8 cellular contexts compared by ENCODE assay signal in the genomic region with DNA sequence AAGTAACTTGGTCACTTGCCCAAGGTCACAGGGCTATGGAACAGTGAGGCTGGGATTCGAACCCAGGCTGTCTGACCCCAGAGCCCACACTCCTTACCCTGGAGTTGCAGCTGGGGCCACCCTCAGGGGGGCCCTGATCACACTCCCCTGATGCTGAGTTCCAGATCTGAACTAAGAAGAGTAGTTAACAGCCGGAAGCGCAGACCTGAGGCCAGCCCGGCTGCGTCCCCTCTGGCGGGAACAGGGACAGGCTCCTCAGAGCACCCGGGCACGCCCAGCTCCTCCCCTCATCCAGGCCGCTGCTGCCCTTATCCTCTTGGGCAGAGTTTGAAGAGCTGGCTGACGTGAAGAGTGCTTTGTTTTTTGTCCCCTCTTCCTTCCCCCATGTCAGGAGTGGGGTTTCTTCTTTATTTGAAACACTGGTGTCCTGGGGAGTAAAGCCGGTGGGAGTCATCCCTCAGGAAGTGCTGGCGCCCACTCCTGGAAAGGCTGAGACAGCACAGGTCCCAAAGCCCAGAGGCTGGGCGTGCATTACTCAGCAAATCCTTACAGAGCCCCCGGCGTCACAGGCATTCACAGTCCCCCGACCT. TPM values are rescaled to one million over a fixed set of nuclear protein-coding genes. Genes with fewer than 3 reads are reported as not detected.
DNase-seq lines count a peak whose midpoint lies in the region; ATAC-seq and TF ChIP-seq lines count a peak whose summit lies in the region.

No MANE protein-coding gene starts in this region.

- no peaks in the 10 kb centered on the region for H3K9me3 ChIP-seq in CD8-positive, alpha-beta memory T cell (ENCODE audit: low read length)
- H3K9me3 ChIP-seq in H9 (ENCODE audit: control insufficient read depth, low read depth, low read length) = no peaks in the 10 kb centered on the region

- H3K18ac ChIP-seq in H9 (ENCODE audit: insufficient read length, low read depth, low read length) = peak overlapping the region; percentile 78

- H2BK20ac ChIP-seq in H9 (ENCODE audit: low read depth, low read length, poor library complexity, severe bottlenecking) = no peak overlapping the region

- peaks cover 10 to 56% (median 21%) of the 10 kb centered on the region in 3 donors for H3K36me3 Mint-ChIP-seq in CD8-positive, alpha-beta memory T cell
- H3K36me3 Mint-ChIP-seq in H9 (ENCODE audit: insufficient read depth in 1 of 3, low read depth in 3 of 3) (peaks cover 14 to 28% (median 17%) of the 10 kb centered on the region in 3 experiments; a peak in 6 of 7 replicates), neural crest cell (ENCODE audit: low read depth) (peaks cover 7% of the 10 kb centered on the region)

- no peaks in the 10 kb centered on the region; the same call in 1 of the 2 replicates for H3K79me2 ChIP-seq in H9 (ENCODE audit: insufficient read depth, low read length)

- H3K27ac ChIP-seq in CD8-positive, alpha-beta memory T cell (ENCODE audit: low read depth, low read length) = peak overlapping the region; percentile 86
- peak overlapping the region; percentile 70 for H3K27ac ChIP-seq in H9 (ENCODE audit: insufficient read length, low read depth, low read length)

- TF ChIP-seq CTCF in H9 (conservative IDR thresholded peaks at IDR 0.05) = peak; percentile 73
- TF ChIP-seq CTCF in fibroblast of villous mesenchyme (IDR thresholded peaks at IDR 0.05; ENCODE audit: insufficient read depth, low read depth, low read length) = peak; percentile 61
- peak; percentile 67 for TF ChIP-seq CTCF in neural crest cell (conservative IDR thresholded peaks at IDR 0.05)

- H3K27ac Mint-ChIP-seq in CD8-positive, alpha-beta memory T cell = peak overlapping the region; percentile 94 to 100 (median 98)
- H3K27ac Mint-ChIP-seq in H9 (peak overlapping the region; percentile 98 to 99 (median 99)), neural crest cell (ENCODE audit: unreplicated experiment) (peak overlapping the region; percentile 92)

- peak overlapping the region; percentile 80 to 92 (median 85) for H3K4me3 Mint-ChIP-seq in CD8-positive, alpha-beta memory T cell
- peak overlapping the region; percentile 68 to 82 for H3K4me3 Mint-ChIP-seq in H9
- H3K4me3 Mint-ChIP-seq in neural crest cell = peak overlapping the region; percentile 75

- H3K4me3 ChIP-seq in CD8-positive, alpha-beta memory T cell (ENCODE audit: low read length) = peak overlapping the region; percentile 4
- peak overlapping the region; percentile 39 for H3K4me3 ChIP-seq in fibroblast of villous mesenchyme (ENCODE audit: low read depth, low read length)

- H2BK15ac ChIP-seq in H9 (ENCODE audit: low read depth, low read length) = no peak overlapping the region

- H2BK120ac ChIP-seq in H9 (ENCODE audit: low read depth, low read length, poor library complexity, severe bottlenecking) = no peak overlapping the region

- peak overlapping the region; percentile 85 for H4K5ac ChIP-seq in H9 (ENCODE audit: insufficient read length, low read depth, low read length)

- peak overlapping the region; percentile 39 for H3K14ac ChIP-seq in H9 (ENCODE audit: insufficient read depth, low read length)

- H3K4me2 ChIP-seq in H9 (ENCODE audit: insufficient read depth, insufficient read length, low read length) = peak overlapping the region; percentile 72

- H2AK5ac ChIP-seq in H9 (ENCODE audit: insufficient read length, low read length) = no peak overlapping the region

- H3K27me3 Mint-ChIP-seq in CD8-positive, alpha-beta memory T cell = no peaks in the 10 kb centered on the region
- H3K27me3 Mint-ChIP-seq in H9 (ENCODE audit: low read depth) (no peaks in the 10 kb centered on the region; the same call in 1 of the 2 replicates), neural crest cell (ENCODE audit: low read depth) (no peaks in the 10 kb centered on the region)

- H3K4me1 ChIP-seq in CD8-positive, alpha-beta memory T cell (ENCODE audit: insufficient read depth, low read length) = peaks cover 73% of the 10 kb centered on the region
- H3K4me1 ChIP-seq in H9 (ENCODE audit: insufficient read depth, low read length) = peaks cover 6% of the 10 kb centered on the region; the same call in 1 of the 2 replicates

- H3K4ac ChIP-seq in H9 (ENCODE audit: low read depth, low read length) = no peak overlapping the region

- H3K23me2 ChIP-seq in H9 (ENCODE audit: insufficient read length, low read depth, low read length, poor library complexity, severe bottlenecking) = peaks cover 17% of the 10 kb centered on the region

- H3K27me3 ChIP-seq in CD8-positive, alpha-beta memory T cell (ENCODE audit: insufficient read depth, low read length, poor library complexity, severe bottlenecking) = no peaks in the 10 kb centered on the region
- H3K27me3 ChIP-seq in H9 (ENCODE audit: insufficient read depth, low read length) = no peaks in the 10 kb centered on the region

- no peaks in the 10 kb centered on the region for H3K9me3 Mint-ChIP-seq in CD8-positive, alpha-beta memory T cell
- no peaks in the 10 kb centered on the region for H3K9me3 Mint-ChIP-seq in H9
- no peaks in the 10 kb centered on the region for H3K9me3 Mint-ChIP-seq in neural crest cell

- H3K56ac ChIP-seq in H9 (ENCODE audit: insufficient read length, low read depth, low read length) = no peak overlapping the region

- no peak overlapping the region for H2BK5ac ChIP-seq in H9 (ENCODE audit: insufficient read length, low read length)

- H4K20me1 ChIP-seq in H9 (ENCODE audit: control insufficient read depth, insufficient read depth, insufficient read length) = peaks cover 2% of the 10 kb centered on the region

- WGBS in H9 (ENCODE audit: extremely low coverage, insufficient read length, low lambda C conversion rate) = no CpG with 5 or more reads among the region's 16 CpGs

- H3K79me1 ChIP-seq in H9 (ENCODE audit: insufficient read depth, low read depth, low read length, poor library complexity, severe bottlenecking) = no peaks in the 10 kb centered on the region

- peak overlapping the region; percentile 28 for H3K9ac ChIP-seq in H9 (ENCODE audit: extremely low read depth, insufficient read length, low read length)

- no peak overlapping the region for H3K23ac ChIP-seq in H9 (ENCODE audit: insufficient read length, low read depth, low read length)

- POLR2A ChIA-PET in CD8-positive, alpha-beta memory T cell (lab: Charles Lee) = interaction anchor here (0.7 to 13.3 kb wide), 13 partner anchors 14 to 92 kb away, joined by 3 to 481 read pairs (median 4); a partner anchor contains a TSS

- H3K4me1 Mint-ChIP-seq in CD8-positive, alpha-beta memory T cell = peaks cover 58 to 75% (median 71%) of the 10 kb centered on the region in 3 donors
- H3K4me1 Mint-ChIP-seq in H9 (peaks cover 45 to 60% of the 10 kb centered on the region in 2 experiments), neural crest cell (peaks cover 20% of the 10 kb centered on the region)

- peak in 2 of 5 donors; percentile 41 to 55 for DNase-seq in CD8-positive, alpha-beta memory T cell
- DNase-seq in H9 (peak; percentile 92), NCI-H460 (ENCODE audit: extremely low read depth, low read depth) (peak; percentile 84), fibroblast of villous mesenchyme (ENCODE audit: low read depth) (peak; percentile 81), neural crest cell (ENCODE audit: low read depth, low spot score) (peak; percentile 59), OCI-M2 (lab: John Stamatoyannopoulos, UW; ENCODE audit: unreplicated experiment) (no peak)
- peak; percentile 49 for DNase-seq in activated CD8-positive, alpha-beta memory T cell treated with anti-CD3 and anti-CD28 coated beads, Interleukin-2, amount 50 U/mL, for 4 hours

- H4K91ac ChIP-seq in H9 (ENCODE audit: insufficient read length, low read depth, low read length) = peak overlapping the region; percentile 11

- H2AFZ ChIP-seq in H9 (ENCODE audit: low read length) = no peak overlapping the region

- no peak for ATAC-seq in GM21360 (IDR thresholded peaks at IDR 0.05; ENCODE audit: unreplicated experiment)

- CTCF ChIA-PET in CD8-positive, alpha-beta memory T cell (lab: Charles Lee) = interaction anchor here (1.2 to 13.3 kb wide), 8 partner anchors 8 to 94 kb away, joined by 3 to 815 read pairs (median 15); a partner anchor contains a TSS

- peaks cover 49% of the 10 kb centered on the region for H3K36me3 ChIP-seq in CD8-positive, alpha-beta memory T cell (ENCODE audit: insufficient read depth, low read length)

- no peak overlapping the region for H2BK12ac ChIP-seq in H9 (ENCODE audit: insufficient read length, low read depth, low read length)

- no peak overlapping the region for H4K8ac ChIP-seq in H9 (replicated peaks; ENCODE audit: insufficient read length, low read depth, low read length)

- no peak overlapping the region for H3T11ph ChIP-seq in H9 (ENCODE audit: low read length)

RNA-seq across cellular contexts. Expression of a gene that starts 8.7 kb away (rescaled TPM):
- total RNA-seq in CD8-positive, alpha-beta memory T cell = 100 to 1,000 TPM; 499 to 503 TPM
- 116 TPM for polyA plus RNA-seq in CD8-positive, alpha-beta memory T cell
- total RNA-seq in H9 (2021) = 370 and 383 TPM in 2 replicates
- total RNA-seq in NCI-H460 (2014; rRNA removed; shearing (Covaris generic)) = 277 and 299 TPM in 2 replicates
- polyA plus RNA-seq in NCI-H460 (2014; cell fraction: nucleus; rRNA removed) = 511 and 519 TPM in 2 replicates
- 143 and 155 TPM in 2 replicates for total RNA-seq in fibroblast of villous mesenchyme
- total RNA-seq in neural crest cell = 330 and 335 TPM in 2 replicates

RNA-seq across cellular contexts. Expression of a gene that starts 8.9 kb away (rescaled TPM):
- 100 to 1,000 TPM; 158 to 161 TPM for total RNA-seq in CD8-positive, alpha-beta memory T cell
- polyA plus RNA-seq in CD8-positive, alpha-beta memory T cell = 64.4 TPM
- total RNA-seq in H9 (2021) = 62.7 and 67.4 TPM in 2 replicates
- 47.5 and 52.5 TPM in 2 replicates for total RNA-seq in NCI-H460 (2014; rRNA removed; shearing (Covaris generic))
- 42.9 and 45.7 TPM in 2 replicates for polyA plus RNA-seq in NCI-H460 (2014; cell fraction: nucleus; rRNA removed)
- 32.9 and 44.9 TPM in 2 replicates for total RNA-seq in fibroblast of villous mesenchyme
- 57.5 and 65.5 TPM in 2 replicates for total RNA-seq in neural crest cell

RNA-seq across cellular contexts. Expression of a gene that starts 10.6 kb away (rescaled TPM):
- 100 to 1,000 TPM; 456 to 460 TPM for total RNA-seq in CD8-positive, alpha-beta memory T cell
- 379 TPM for polyA plus RNA-seq in CD8-positive, alpha-beta memory T cell
- 18.2 and 19.8 TPM in 2 replicates for total RNA-seq in H9 (2021)
- 3.4 and 5.4 TPM in 2 replicates for total RNA-seq in NCI-H460 (2014; rRNA removed; shearing (Covaris generic))
- 13.1 and 13.4 TPM in 2 replicates for polyA plus RNA-seq in NCI-H460 (2014; cell fraction: nucleus; rRNA removed)
- not detected in 2 replicates for total RNA-seq in fibroblast of villous mesenchyme
- 0.73 and 1.1 TPM in 2 replicates for total RNA-seq in neural crest cell

RNA-seq across cellular contexts. Expression of a gene that starts 18.0 kb away (rescaled TPM):
- 100 to 1,000 TPM; 297 to 304 TPM for total RNA-seq in CD8-positive, alpha-beta memory T cell
- 259 TPM for polyA plus RNA-seq in CD8-positive, alpha-beta memory T cell
- 195 TPM in 2 replicates for total RNA-seq in H9 (2021)
- total RNA-seq in NCI-H460 (2014; rRNA removed; shearing (Covaris generic)) = 127 and 130 TPM in 2 replicates
- polyA plus RNA-seq in NCI-H460 (2014; cell fraction: nucleus; rRNA removed) = 226 and 244 TPM in 2 replicates
- 94.7 and 96.7 TPM in 2 replicates for total RNA-seq in fibroblast of villous mesenchyme
- total RNA-seq in neural crest cell = 293 and 298 TPM in 2 replicates

RNA-seq across cellular contexts. Expression of a gene that starts 18.2 kb away (rescaled TPM):
- total RNA-seq in CD8-positive, alpha-beta memory T cell = not detected
- not detected for polyA plus RNA-seq in CD8-positive, alpha-beta memory T cell
- total RNA-seq in H9 (2021) (not detected in 2 replicates), fibroblast of villous mesenchyme (not detected in 2 replicates), neural crest cell (not detected in 2 replicates)
- not detected in 2 replicates for total RNA-seq in NCI-H460 (2014; rRNA removed; shearing (Covaris generic))
- not detected in 2 replicates for polyA plus RNA-seq in NCI-H460 (2014; cell fraction: nucleus; rRNA removed)

Comparison
In these comparisons a context has a peak if more than half of its experiments do, and no peak if none do; other contexts are left out.
1. RNA of a gene that starts 10.6 kb away (total RNA-seq): 456 to 460 TPM in CD8-positive, alpha-beta memory T cell; 18.2 to 19.8 TPM in H9, 3.4 to 5.4 TPM in NCI-H460, 0.73 to 1.1 TPM in neural crest cell and not detected in fibroblast of villous mesenchyme; every median in the first group is over 10 times any median in the second.
2. Peak in every context shown above with its lines, with median percentiles within 50 percentile points of each other: H3K27ac Mint-ChIP-seq, H3K4me3 Mint-ChIP-seq and CTCF ChIP-seq.